21 cellular contexts compared by ENCODE assay signal in genomic region chr4:61553562-61554125, GRCh38.
DNase-seq lines count a peak whose midpoint lies in the region; ATAC-seq, FAIRE-seq and TF ChIP-seq lines count a peak whose summit lies in the region.
"Had no signal": no experiment of that assay in that cellular context is flagged by ENCODE, and none has a peak within 500 bp of the region (broad histone marks: within the 10 kb centered on the region; RNA-seq: fewer than 3 reads in every experiment).

No MANE protein-coding gene starts in this region.

- CTCF ChIA-PET in H1 (lab: Charles Lee; ENCODE audit: partially characterized antibody), result interaction anchor here (0.7 to 1.5 kb wide), 6 partner anchors 9 to 174 kb away, joined by 3 to 4 read pairs (median 3); no protein-coding TSS in a partner anchor
- CTCF ChIA-PET in activated CD4-positive, alpha-beta memory T cell treated with anti-CD3 and anti-CD28 coated beads for 36 hours (lab: Charles Lee), result no interaction called here
- CTCF ChIA-PET in PC-3 (lab: Charles Lee), result no interaction called here

- H3K27me3 ChIP-seq in GM23338 (ENCODE audit: insufficient read depth), result no peaks in the 10 kb centered on the region
- H3K27me3 ChIP-seq in H1 (replicated peaks in 1 of 4; ENCODE audit: control insufficient read depth in 3 of 4, extremely low read depth in 1 of 4, insufficient read depth in 3 of 4, low read length in 3 of 4), result no peaks in the 10 kb centered on the region
- no peaks in the 10 kb centered on the region for H3K27me3 ChIP-seq in PC-3 (ENCODE audit: low read length)
- H3K27me3 ChIP-seq: BLaER1 had no signal

- H4K8ac ChIP-seq in H1 (ENCODE audit: extremely low read depth, insufficient read depth, low read length), result no peak overlapping the region

- H4K20me1 ChIP-seq in GM23338 (replicated peaks; ENCODE audit: insufficient read depth) (no peaks in the 10 kb centered on the region), H1 (replicated peaks in 1 of 2; ENCODE audit: control insufficient read depth in 1 of 2, insufficient read depth in 2 of 2, low read length in 2 of 2) (no peaks in the 10 kb centered on the region), PC-3 (ENCODE audit: low read length) (no peaks in the 10 kb centered on the region)
- H4K20me1 ChIP-seq: BLaER1 had no signal

- H3K36me3 Mint-ChIP-seq in GM23338 (ENCODE audit: low read depth) (no peaks in the 10 kb centered on the region), nephron (ENCODE audit: low read depth) (no peaks in the 10 kb centered on the region)
- no peaks in the 10 kb centered on the region for H3K36me3 Mint-ChIP-seq in activated CD4-positive, alpha-beta memory T cell treated with anti-CD3 and anti-CD28 coated beads for 36 hours
- H3K36me3 Mint-ChIP-seq: CD14-positive monocyte; CD4-positive, alpha-beta memory T cell; IgD-negative memory B cell had no signal

- no peak overlapping the region for H2BK15ac ChIP-seq in H1 (ENCODE audit: low read length)

- WGBS in H1 (ENCODE audit: extremely low coverage in 1 of 2, insufficient coverage in 1 of 2, insufficient read length in 1 of 2, insufficient replicate concordance in 2 of 2, low coverage in 1 of 2, low lambda C conversion rate in 2 of 2, missing lambda C conversion rate in 1 of 2), 2 experiments, result 48% methylated on average over 1 of the region's 1 CpG; no CpG with 5 or more reads in 1 of the 2 experiments

- TF ChIP-seq RAD21 in H1 (IDR thresholded peaks at IDR 0.05 in 1 of 2, conservative IDR thresholded peaks at IDR 0.05 in 1 of 2; ENCODE audit: low read depth in 2 of 2, low read length in 2 of 2), result peak; percentile 26 to 28; a peak in 2 of 4 replicates

- H3K36me3 ChIP-seq in GM23338 (ENCODE audit: insufficient read depth) (no peaks in the 10 kb centered on the region), H1 (ENCODE audit: control insufficient read depth in 2 of 4, insufficient read depth in 4 of 4, low read length in 3 of 4) (no peaks in the 10 kb centered on the region), PC-3 (ENCODE audit: low read depth, low read length) (no peaks in the 10 kb centered on the region)
- H3K36me3 ChIP-seq: BLaER1 had no signal

- H3K27ac Mint-ChIP-seq in GM23338 (no peak overlapping the region), nephron (peak overlapping the region in 2 of 3 experiments; percentile 77 to 85)
- H3K27ac Mint-ChIP-seq in activated CD4-positive, alpha-beta memory T cell treated with anti-CD3 and anti-CD28 coated beads for 36 hours, result no peak overlapping the region
- H3K27ac Mint-ChIP-seq: CD14-positive monocyte; CD4-positive, alpha-beta memory T cell; HFFc6; IgD-negative memory B cell had no signal

- H3K4ac ChIP-seq in H1 (replicated peaks; ENCODE audit: insufficient read length, low read depth, low read length), result no peak overlapping the region

- no peak overlapping the region for H3K4me3 Mint-ChIP-seq in GM23338
- no peak overlapping the region for H3K4me3 Mint-ChIP-seq in nephron
- no peak overlapping the region for H3K4me3 Mint-ChIP-seq in activated CD4-positive, alpha-beta memory T cell treated with anti-CD3 and anti-CD28 coated beads for 36 hours
- H3K4me3 Mint-ChIP-seq: CD14-positive monocyte; CD4-positive, alpha-beta memory T cell; HFFc6; IgD-negative memory B cell had no signal

- H3K79me1 ChIP-seq in H1 (ENCODE audit: low read depth, low read length), result no peaks in the 10 kb centered on the region

- no peak overlapping the region for H3K18ac ChIP-seq in H1 (ENCODE audit: extremely low read depth, low read length)

- no peak overlapping the region for H3K14ac ChIP-seq in H1 (ENCODE audit: insufficient read length)

- H3K27me3 Mint-ChIP-seq in GM23338 (ENCODE audit: insufficient read depth, low read depth, poor library complexity) (no peaks in the 10 kb centered on the region), nephron (ENCODE audit: low read depth) (no peaks in the 10 kb centered on the region)
- no peaks in the 10 kb centered on the region for H3K27me3 Mint-ChIP-seq in activated CD4-positive, alpha-beta memory T cell treated with anti-CD3 and anti-CD28 coated beads for 36 hours
- H3K27me3 Mint-ChIP-seq: CD4-positive, alpha-beta memory T cell; IgD-negative memory B cell had no signal

- H3K23ac ChIP-seq in H1 (ENCODE audit: insufficient read length), result no peak overlapping the region

- H3K9me3 Mint-ChIP-seq in GM23338 (no peaks in the 10 kb centered on the region), nephron (no peaks in the 10 kb centered on the region)
- peaks cover 6% of the 10 kb centered on the region for H3K9me3 Mint-ChIP-seq in activated CD4-positive, alpha-beta memory T cell treated with anti-CD3 and anti-CD28 coated beads for 36 hours

- H3K79me2 ChIP-seq in GM23338 (replicated peaks; ENCODE audit: insufficient read depth) (no peaks in the 10 kb centered on the region), H1 (ENCODE audit: control insufficient read depth in 1 of 2, insufficient read depth in 2 of 2, low read length in 2 of 2) (no peaks in the 10 kb centered on the region), PC-3 (ENCODE audit: low read length) (no peaks in the 10 kb centered on the region)

- H3K4me1 ChIP-seq in GM23338 (ENCODE audit: insufficient read depth) (0 out of 2 replicates have a peak, but pooled peaks cover 15% of the 10 kb centered on the region), H1 (replicated peaks in 1 of 4; ENCODE audit: control insufficient read depth in 3 of 4, insufficient read depth in 4 of 4, low read length in 3 of 4) (peaks cover 0 to 6% (median 1%) of the 10 kb centered on the region in 4 experiments; a peak in 2 of 7 replicates), PC-3 (ENCODE audit: insufficient read depth, low read length) (peaks cover 16% of the 10 kb centered on the region)
- H3K4me1 ChIP-seq: A549, BLaER1 had no signal

- no peaks in the 10 kb centered on the region for H3K9me3 ChIP-seq in H1 (ENCODE audit: insufficient read depth in 2 of 2, low read depth in 1 of 2, low read length in 1 of 2)
- H3K9me3 ChIP-seq in PC-3 (ENCODE audit: low read length), result no peaks in the 10 kb centered on the region
- H3K9me3 ChIP-seq: A549, BLaER1 had no signal

- TF ChIP-seq CTCF in GM23338 (conservative IDR thresholded peaks at IDR 0.05; ENCODE audit: low read depth in 2 of 2) (no peak), H1 (IDR thresholded peaks at IDR 0.05; ENCODE audit: control extremely low read depth in 1 of 3, insufficient read depth in 1 of 3, low read depth in 1 of 3, low read length in 3 of 3) (no peak), nephron (IDR thresholded peaks at IDR 0.05; ENCODE audit: unreplicated experiment in 3 of 3) (no peak), PC-3 (conservative IDR thresholded peaks at IDR 0.05; ENCODE audit: low read depth, low read length) (no peak)

- H2BK12ac ChIP-seq in H1 (ENCODE audit: low read depth, low read length), result no peak overlapping the region

- no peaks in the 10 kb centered on the region for H3K9me2 ChIP-seq in GM23338 (ENCODE audit: insufficient read depth)
- H3K9me2 ChIP-seq in PC-3 (replicated peaks; ENCODE audit: low read length), result no peaks in the 10 kb centered on the region

- H3F3A ChIP-seq in GM23338 (replicated peaks; ENCODE audit: low read depth) (no peaks in the 10 kb centered on the region), PC-3 (ENCODE audit: low read length, unreplicated experiment) (no peaks in the 10 kb centered on the region)

- POLR2A ChIA-PET in H1 (lab: Charles Lee; ENCODE audit: partially characterized antibody), result interaction anchor here (1.5 kb wide), 1 partner anchor 9 kb away, joined by 4 read pairs; no protein-coding TSS in a partner anchor
- POLR2A ChIA-PET in activated CD4-positive, alpha-beta memory T cell treated with anti-CD3 and anti-CD28 coated beads for 36 hours (lab: Charles Lee), result no interaction called here
- POLR2A ChIA-PET in PC-3 (lab: Charles Lee; ENCODE audit: unreplicated experiment), result no interaction called here

- intact Hi-C loops in activated CD4-positive, alpha-beta memory T cell treated with anti-CD3 and anti-CD28 coated beads for 36 hours (cut with micrococcal nuclease), result no loop called here
- intact Hi-C loops in PC-3 (cut with micrococcal nuclease), result no loop called here

- H2BK5ac ChIP-seq in H1 (ENCODE audit: low read depth, low read length), result no peak overlapping the region

- no peak overlapping the region for H3K56ac ChIP-seq in H1 (replicated peaks; ENCODE audit: insufficient read length, low read depth, low read length)

- H2BK120ac ChIP-seq in H1 (replicated peaks; ENCODE audit: low read depth, low read length), result no peak overlapping the region

- no peak overlapping the region for H2AK5ac ChIP-seq in H1 (ENCODE audit: low read depth, low read length)

- peaks cover 33% of the 10 kb centered on the region for H3K4me1 Mint-ChIP-seq in GM23338
- peaks cover 13% of the 10 kb centered on the region for H3K4me1 Mint-ChIP-seq in nephron
- H3K4me1 Mint-ChIP-seq in activated CD4-positive, alpha-beta memory T cell treated with anti-CD3 and anti-CD28 coated beads for 36 hours (ENCODE audit: low read depth), result no peaks in the 10 kb centered on the region
- H3K4me1 Mint-ChIP-seq: CD14-positive monocyte; CD4-positive, alpha-beta memory T cell; IgD-negative memory B cell had no signal

- peak; percentile 88 for ATAC-seq in GM23338
- ATAC-seq in PC-3, result no peak
- ATAC-seq: A549, GM12878, HCT116 had no signal

- peak; percentile 54 for DNase-seq in GM23338 (ENCODE audit: low spot score)
- DNase-seq in H1 (ENCODE audit: low read depth in 1 of 2, low spot score in 2 of 2), result no peak
- no peak for DNase-seq in activated CD4-positive, alpha-beta memory T cell treated with anti-CD3 and anti-CD28 coated beads for 36 hours
- no peak for DNase-seq in PC-3
- DNase-seq in HuH-7 (ENCODE audit: low spot score), result no peak
- DNase-seq: CD4-positive, alpha-beta memory T cell; DMS79 treated with DMSO at 0.1 percent for 48 hours; GF-D8; GM23248; H7; HFFc6 had no signal

- H3K4me2 ChIP-seq in GM23338, result no peak overlapping the region
- H3K4me2 ChIP-seq in H1 (ENCODE audit: insufficient read depth in 1 of 2, low read depth in 2 of 2, low read length in 2 of 2), result peak overlapping the region in 1 of 2 experiments; percentile 22; a peak in 2 of 4 replicates
- H3K4me2 ChIP-seq in PC-3 (ENCODE audit: low read length), result no peak overlapping the region
- H3K4me2 ChIP-seq: A549, BLaER1 had no signal

- TF ChIP-seq EP300 in H1 (IDR thresholded peaks at IDR 0.05; ENCODE audit: borderline replicate concordance in 1 of 2, low read depth in 2 of 2, low read length in 2 of 2), result no peak

- H3K4me3 ChIP-seq in GM23338 (no peak overlapping the region), H1 (ENCODE audit: extremely low read depth in 1 of 4, insufficient read depth in 2 of 4, low read depth in 3 of 4, low read length in 4 of 4) (peak overlapping the region in 1 of 4 experiments; percentile 16; a peak in 1 of 8 replicates), PC-3 (ENCODE audit: low read length) (no peak overlapping the region)
- H3K4me3 ChIP-seq: A549, BLaER1, GM12878, GM23248 had no signal

- H2AFZ ChIP-seq in GM23338, result no peak overlapping the region
- no peak overlapping the region for H2AFZ ChIP-seq in H1 (ENCODE audit: low read length)
- H2AFZ ChIP-seq in PC-3 (ENCODE audit: low read length), result no peak overlapping the region
- H2AFZ ChIP-seq: GM23248 had no signal

- no peaks in the 10 kb centered on the region for H3K23me2 ChIP-seq in H1 (ENCODE audit: low read depth, low read length)

- no peak overlapping the region for H4K5ac ChIP-seq in H1 (ENCODE audit: insufficient read length, low read depth, low read length)

- H3K9ac ChIP-seq in H1 (replicated peaks in 1 of 4; ENCODE audit: extremely low read depth in 1 of 4, low read depth in 3 of 4, low read length in 3 of 4) (no peak overlapping the region), PC-3 (ENCODE audit: low read length) (no peak overlapping the region)
- H3K9ac ChIP-seq: BLaER1, GM23248 had no signal

- no peak for TF ChIP-seq POLR2A in H1 (IDR thresholded peaks at IDR 0.05; ENCODE audit: control extremely low read depth in 1 of 2, low read depth in 2 of 2, low read length in 2 of 2)

- no peak overlapping the region for H2BK20ac ChIP-seq in H1 (ENCODE audit: low read length)

- H4K91ac ChIP-seq in H1 (replicated peaks; ENCODE audit: insufficient read length, low read length), result no peak overlapping the region

- H3K27ac ChIP-seq in GM23338 (ENCODE audit: low read depth), result no peak overlapping the region
- no peak overlapping the region for H3K27ac ChIP-seq in H1 (ENCODE audit: low read depth, low read length)
- H3K27ac ChIP-seq in PC-3 (ENCODE audit: low read length), result no peak overlapping the region
- H3K27ac ChIP-seq: 22Rv1, A549, BLaER1, GM23248 had no signal

- BruUV-seq in PC-3 (replicated peaks; lab: Mats Ljungman, UMichigan), result no TSS peak

- FAIRE-seq in H1 (lab: Jason Lieb, UNC), result no peak
- FAIRE-seq in islet of Langerhans (lab: Jason Lieb, UNC), result peak; percentile 24
- FAIRE-seq: A549, GM12878, HTR-8/SVneo had no signal

Comparison
In these comparisons a context has a peak if more than half of its experiments do, and no peak if none do; other contexts are left out.
1. H3K27ac Mint-ChIP-seq: peak in nephron (2 of 3); none in GM23338 (single experiment) and activated CD4-positive, alpha-beta memory T cell treated with anti-CD3 and anti-CD28 coated beads for 36 hours (single experiment).